In the genomic region with DNA sequence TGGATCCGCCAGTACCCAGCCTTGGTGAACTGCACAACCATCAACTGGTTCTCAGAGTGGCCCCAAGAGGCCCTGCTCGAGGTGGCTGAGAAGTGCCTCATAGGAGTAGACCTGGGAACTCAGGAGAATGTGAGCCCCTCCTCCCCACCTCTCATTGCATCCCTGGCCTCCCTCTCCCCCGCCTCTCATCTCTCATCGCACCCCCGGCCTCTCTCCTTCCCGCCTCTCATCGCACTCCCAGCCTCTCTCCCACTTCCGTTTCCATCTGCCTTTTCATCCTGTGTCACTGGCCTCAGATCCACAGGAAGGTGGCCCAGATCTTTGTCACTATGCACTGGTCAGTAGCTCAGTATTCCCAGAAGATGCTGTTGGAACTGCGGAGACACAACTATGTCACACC, we compare ENCODE assay signal across 2 cellular contexts.
TF ChIP-seq lines count a peak whose summit lies in the region.

No MANE protein-coding gene starts in this region.

TF ChIP-seq in GM23338, 12 proteins besides CTCF, POLR2A, EP300 and RAD21:
- TF ChIP-seq STAT1 (IDR thresholded peaks at IDR 0.05; ENCODE audit: unreplicated experiment) (no peak), CREB1 (CRISPR knock-in tag; IDR thresholded peaks at IDR 0.05; ENCODE audit: low read depth) (no peak), ZNF331 (CRISPR knock-in tag; IDR thresholded peaks at IDR 0.05; ENCODE audit: low read depth) (no peak), JUNB (IDR thresholded peaks at IDR 0.05; ENCODE audit: unreplicated experiment) (no peak)
- TF ChIP-seq, protein P1, sequence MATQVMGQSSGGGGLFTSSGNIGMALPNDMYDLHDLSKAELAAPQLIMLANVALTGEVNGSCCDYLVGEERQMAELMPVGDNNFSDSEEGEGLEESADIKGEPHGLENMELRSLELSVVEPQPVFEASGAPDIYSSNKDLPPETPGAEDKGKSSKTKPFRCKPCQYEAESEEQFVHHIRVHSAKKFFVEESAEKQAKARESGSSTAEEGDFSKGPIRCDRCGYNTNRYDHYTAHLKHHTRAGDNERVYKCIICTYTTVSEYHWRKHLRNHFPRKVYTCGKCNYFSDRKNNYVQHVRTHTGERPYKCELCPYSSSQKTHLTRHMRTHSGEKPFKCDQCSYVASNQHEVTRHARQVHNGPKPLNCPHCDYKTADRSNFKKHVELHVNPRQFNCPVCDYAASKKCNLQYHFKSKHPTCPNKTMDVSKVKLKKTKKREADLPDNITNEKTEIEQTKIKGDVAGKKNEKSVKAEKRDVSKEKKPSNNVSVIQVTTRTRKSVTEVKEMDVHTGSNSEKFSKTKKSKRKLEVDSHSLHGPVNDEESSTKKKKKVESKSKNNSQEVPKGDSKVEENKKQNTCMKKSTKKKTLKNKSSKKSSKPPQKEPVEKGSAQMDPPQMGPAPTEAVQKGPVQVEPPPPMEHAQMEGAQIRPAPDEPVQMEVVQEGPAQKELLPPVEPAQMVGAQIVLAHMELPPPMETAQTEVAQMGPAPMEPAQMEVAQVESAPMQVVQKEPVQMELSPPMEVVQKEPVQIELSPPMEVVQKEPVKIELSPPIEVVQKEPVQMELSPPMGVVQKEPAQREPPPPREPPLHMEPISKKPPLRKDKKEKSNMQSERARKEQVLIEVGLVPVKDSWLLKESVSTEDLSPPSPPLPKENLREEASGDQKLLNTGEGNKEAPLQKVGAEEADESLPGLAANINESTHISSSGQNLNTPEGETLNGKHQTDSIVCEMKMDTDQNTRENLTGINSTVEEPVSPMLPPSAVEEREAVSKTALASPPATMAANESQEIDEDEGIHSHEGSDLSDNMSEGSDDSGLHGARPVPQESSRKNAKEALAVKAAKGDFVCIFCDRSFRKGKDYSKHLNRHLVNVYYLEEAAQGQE (IDR thresholded peaks at IDR 0.05; ENCODE audit: unreplicated experiment): no peak
- TF ChIP-seq, protein P2, sequence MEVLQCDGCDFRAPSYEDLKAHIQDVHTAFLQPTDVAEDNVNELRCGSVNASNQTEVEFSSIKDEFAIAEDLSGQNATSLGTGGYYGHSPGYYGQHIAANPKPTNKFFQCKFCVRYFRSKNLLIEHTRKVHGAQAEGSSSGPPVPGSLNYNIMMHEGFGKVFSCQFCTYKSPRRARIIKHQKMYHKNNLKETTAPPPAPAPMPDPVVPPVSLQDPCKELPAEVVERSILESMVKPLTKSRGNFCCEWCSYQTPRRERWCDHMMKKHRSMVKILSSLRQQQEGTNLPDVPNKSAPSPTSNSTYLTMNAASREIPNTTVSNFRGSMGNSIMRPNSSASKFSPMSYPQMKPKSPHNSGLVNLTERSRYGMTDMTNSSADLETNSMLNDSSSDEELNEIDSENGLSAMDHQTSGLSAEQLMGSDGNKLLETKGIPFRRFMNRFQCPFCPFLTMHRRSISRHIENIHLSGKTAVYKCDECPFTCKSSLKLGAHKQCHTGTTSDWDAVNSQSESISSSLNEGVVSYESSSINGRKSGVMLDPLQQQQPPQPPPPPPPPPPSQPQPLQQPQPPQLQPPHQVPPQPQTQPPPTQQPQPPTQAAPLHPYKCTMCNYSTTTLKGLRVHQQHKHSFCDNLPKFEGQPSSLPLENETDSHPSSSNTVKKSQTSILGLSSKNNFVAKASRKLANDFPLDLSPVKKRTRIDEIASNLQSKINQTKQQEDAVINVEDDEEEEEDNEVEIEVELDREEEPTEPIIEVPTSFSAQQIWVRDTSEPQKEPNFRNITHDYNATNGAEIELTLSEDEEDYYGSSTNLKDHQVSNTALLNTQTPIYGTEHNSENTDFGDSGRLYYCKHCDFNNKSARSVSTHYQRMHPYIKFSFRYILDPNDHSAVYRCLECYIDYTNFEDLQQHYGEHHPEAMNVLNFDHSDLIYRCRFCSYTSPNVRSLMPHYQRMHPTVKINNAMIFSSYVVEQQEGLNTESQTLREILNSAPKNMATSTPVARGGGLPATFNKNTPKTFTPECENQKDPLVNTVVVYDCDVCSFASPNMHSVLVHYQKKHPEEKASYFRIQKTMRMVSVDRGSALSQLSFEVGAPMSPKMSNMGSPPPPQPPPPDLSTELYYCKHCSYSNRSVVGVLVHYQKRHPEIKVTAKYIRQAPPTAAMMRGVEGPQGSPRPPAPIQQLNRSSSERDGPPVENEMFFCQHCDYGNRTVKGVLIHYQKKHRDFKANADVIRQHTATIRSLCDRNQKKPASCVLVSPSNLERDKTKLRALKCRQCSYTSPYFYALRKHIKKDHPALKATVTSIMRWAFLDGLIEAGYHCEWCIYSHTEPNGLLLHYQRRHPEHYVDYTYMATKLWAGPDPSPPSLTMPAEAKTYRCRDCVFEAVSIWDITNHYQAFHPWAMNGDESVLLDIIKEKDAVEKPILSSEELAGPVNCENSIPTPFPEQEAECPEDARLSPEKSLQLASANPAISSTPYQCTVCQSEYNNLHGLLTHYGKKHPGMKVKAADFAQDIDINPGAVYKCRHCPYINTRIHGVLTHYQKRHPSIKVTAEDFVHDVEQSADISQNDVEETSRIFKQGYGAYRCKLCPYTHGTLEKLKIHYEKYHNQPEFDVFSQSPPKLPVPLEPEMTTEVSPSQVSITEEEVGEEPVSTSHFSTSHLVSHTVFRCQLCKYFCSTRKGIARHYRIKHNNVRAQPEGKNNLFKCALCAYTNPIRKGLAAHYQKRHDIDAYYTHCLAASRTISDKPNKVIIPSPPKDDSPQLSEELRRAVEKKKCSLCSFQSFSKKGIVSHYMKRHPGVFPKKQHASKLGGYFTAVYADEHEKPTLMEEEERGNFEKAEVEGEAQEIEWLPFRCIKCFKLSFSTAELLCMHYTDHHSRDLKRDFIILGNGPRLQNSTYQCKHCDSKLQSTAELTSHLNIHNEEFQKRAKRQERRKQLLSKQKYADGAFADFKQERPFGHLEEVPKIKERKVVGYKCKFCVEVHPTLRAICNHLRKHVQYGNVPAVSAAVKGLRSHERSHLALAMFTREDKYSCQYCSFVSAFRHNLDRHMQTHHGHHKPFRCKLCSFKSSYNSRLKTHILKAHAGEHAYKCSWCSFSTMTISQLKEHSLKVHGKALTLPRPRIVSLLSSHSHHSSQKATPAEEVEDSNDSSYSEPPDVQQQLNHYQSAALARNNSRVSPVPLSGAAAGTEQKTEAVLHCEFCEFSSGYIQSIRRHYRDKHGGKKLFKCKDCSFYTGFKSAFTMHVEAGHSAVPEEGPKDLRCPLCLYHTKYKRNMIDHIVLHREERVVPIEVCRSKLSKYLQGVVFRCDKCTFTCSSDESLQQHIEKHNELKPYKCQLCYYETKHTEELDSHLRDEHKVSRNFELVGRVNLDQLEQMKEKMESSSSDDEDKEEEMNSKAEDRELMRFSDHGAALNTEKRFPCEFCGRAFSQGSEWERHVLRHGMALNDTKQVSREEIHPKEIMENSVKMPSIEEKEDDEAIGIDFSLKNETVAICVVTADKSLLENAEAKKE (CRISPR knock-in tag; IDR thresholded peaks at IDR 0.05): no peak
- TF ChIP-seq, protein P3, sequence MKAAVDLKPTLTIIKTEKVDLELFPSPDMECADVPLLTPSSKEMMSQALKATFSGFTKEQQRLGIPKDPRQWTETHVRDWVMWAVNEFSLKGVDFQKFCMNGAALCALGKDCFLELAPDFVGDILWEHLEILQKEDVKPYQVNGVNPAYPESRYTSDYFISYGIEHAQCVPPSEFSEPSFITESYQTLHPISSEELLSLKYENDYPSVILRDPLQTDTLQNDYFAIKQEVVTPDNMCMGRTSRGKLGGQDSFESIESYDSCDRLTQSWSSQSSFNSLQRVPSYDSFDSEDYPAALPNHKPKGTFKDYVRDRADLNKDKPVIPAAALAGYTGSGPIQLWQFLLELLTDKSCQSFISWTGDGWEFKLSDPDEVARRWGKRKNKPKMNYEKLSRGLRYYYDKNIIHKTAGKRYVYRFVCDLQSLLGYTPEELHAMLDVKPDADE (IDR thresholded peaks at IDR 0.05): no peak

TF ChIP-seq in IMR-90, 13 proteins besides CTCF, POLR2A, EP300 and RAD21:
- TF ChIP-seq MAFK (IDR thresholded peaks at IDR 0.05; ENCODE audit: low read depth, low read length): no peak
- no peak for TF ChIP-seq MAZ (IDR thresholded peaks at IDR 0.05; ENCODE audit: borderline replicate concordance, low read depth, low read length)
- TF ChIP-seq CEBPB (IDR thresholded peaks at IDR 0.05; ENCODE audit: low read depth, low read length): no peak
- TF ChIP-seq FOS (IDR thresholded peaks at IDR 0.05; ENCODE audit: low read depth, low read length): no peak
- TF ChIP-seq, protein P4, sequence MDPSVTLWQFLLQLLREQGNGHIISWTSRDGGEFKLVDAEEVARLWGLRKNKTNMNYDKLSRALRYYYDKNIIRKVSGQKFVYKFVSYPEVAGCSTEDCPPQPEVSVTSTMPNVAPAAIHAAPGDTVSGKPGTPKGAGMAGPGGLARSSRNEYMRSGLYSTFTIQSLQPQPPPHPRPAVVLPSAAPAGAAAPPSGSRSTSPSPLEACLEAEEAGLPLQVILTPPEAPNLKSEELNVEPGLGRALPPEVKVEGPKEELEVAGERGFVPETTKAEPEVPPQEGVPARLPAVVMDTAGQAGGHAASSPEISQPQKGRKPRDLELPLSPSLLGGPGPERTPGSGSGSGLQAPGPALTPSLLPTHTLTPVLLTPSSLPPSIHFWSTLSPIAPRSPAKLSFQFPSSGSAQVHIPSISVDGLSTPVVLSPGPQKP (IDR thresholded peaks at IDR 0.05; ENCODE audit: borderline replicate concordance, low read depth, low read length): no peak
- TF ChIP-seq NFE2L2 (IDR thresholded peaks at IDR 0.05; ENCODE audit: low read depth, low read length): no peak
- no peak for TF ChIP-seq RCOR1 (IDR thresholded peaks at IDR 0.05; ENCODE audit: insufficient replicate concordance, low read length)
- no peak for TF ChIP-seq MXI1 (IDR thresholded peaks at IDR 0.05; ENCODE audit: borderline replicate concordance, low read depth, low read length)
- TF ChIP-seq, protein P5, sequence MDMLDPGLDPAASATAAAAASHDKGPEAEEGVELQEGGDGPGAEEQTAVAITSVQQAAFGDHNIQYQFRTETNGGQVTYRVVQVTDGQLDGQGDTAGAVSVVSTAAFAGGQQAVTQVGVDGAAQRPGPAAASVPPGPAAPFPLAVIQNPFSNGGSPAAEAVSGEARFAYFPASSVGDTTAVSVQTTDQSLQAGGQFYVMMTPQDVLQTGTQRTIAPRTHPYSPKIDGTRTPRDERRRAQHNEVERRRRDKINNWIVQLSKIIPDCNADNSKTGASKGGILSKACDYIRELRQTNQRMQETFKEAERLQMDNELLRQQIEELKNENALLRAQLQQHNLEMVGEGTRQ (IDR thresholded peaks at IDR 0.05; ENCODE audit: low read depth, low read length): no peak
- TF ChIP-seq CHD1 (IDR thresholded peaks at IDR 0.05; ENCODE audit: low read depth, low read length): no peak
- TF ChIP-seq BHLHE40 (IDR thresholded peaks at IDR 0.05; ENCODE audit: low read depth, low read length): no peak
